In the genomic region with DNA sequence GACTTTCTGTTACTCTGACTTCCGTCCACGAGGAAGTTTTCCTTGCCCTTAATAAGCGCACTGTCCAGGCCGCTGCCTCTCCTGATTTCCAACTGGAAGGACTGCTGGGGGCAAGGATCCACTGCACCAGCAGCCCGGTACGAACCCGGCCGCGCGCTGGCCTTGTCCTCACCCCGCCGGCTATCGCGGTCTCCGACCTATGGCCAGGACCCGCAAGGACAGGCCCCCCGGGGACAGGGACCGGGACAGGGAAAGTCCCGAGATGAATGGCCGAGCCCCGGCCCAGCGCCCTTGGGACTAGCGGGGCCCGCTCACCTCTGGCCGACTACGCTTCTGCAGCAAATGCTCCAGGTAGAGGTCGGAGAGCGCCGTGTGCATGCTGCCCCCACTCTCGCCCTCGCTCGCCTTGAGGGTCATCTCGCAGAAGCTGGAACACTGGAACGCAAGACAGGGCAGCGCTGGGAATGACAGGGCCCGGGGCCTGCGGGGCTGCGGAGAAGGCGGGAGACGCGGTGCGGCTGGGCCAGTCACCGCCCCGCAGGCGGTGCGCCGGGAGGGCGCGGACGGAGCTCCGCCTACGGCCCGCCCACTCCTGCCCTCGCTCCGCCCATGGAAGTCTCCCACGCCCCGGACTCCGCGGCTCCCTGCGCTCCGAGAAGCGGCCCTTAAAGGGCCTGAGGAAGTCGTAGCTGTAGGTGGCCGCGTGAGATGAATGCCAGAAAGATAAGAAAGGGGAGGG, we compare ENCODE assay signal across 8 cellular contexts. TPM values are rescaled to one million over a fixed set of nuclear protein-coding genes. Genes with fewer than 3 reads are reported as not detected.
DNase-seq lines count a peak whose midpoint lies in the region; ATAC-seq and TF ChIP-seq lines count a peak whose summit lies in the region.

A gene (minus strand): TSS at position 529 of the 739 bp plus-strand sequence. CDS start 112 bp downstream, at position 417.

- H3F3A ChIP-seq in neural progenitor cell (ENCODE audit: low read depth), result peaks cover 3% of the 10 kb centered on the region

- peaks cover 8% of the 10 kb centered on the region for H4K20me1 ChIP-seq in neural progenitor cell (ENCODE audit: low read depth)

- ATAC-seq in RWPE2 (ENCODE audit: low read depth) (peak; percentile 97), foreskin keratinocyte (peak; percentile 98)

- no peak within 1 kb of the TSS for H3K27ac Mint-ChIP-seq in neural progenitor cell

- H3K4me1 Mint-ChIP-seq in neural progenitor cell, result peaks cover 28% of the 10 kb centered on the region

- H3K79me2 ChIP-seq in neural progenitor cell (ENCODE audit: low read depth), result no peaks in the 10 kb centered on the region

- H3K9me3 Mint-ChIP-seq in neural progenitor cell, result peaks cover 32% of the 10 kb centered on the region

- peak within 1 kb of the TSS; percentile 59 for H2AFZ ChIP-seq in neural progenitor cell (replicated peaks)

- no peaks in the 10 kb centered on the region for H3K4me1 ChIP-seq in RWPE2 (ENCODE audit: insufficient read depth, poor library complexity, severe bottlenecking)
- H3K4me1 ChIP-seq in foreskin keratinocyte, result no peaks in the 10 kb centered on the region
- no peaks in the 10 kb centered on the region for H3K4me1 ChIP-seq in neural progenitor cell
- H3K4me1 ChIP-seq in stomach smooth muscle (ENCODE audit: control insufficient read depth, insufficient read depth, low read length), result peaks cover 11% of the 10 kb centered on the region

- DNase-seq in D341Med (ENCODE audit: low spot score) (peak; percentile 94), GM20000 (ENCODE audit: low spot score) (peak; percentile 88), HT1080 (ENCODE audit: low read depth) (peak; percentile 74), RWPE2 (ENCODE audit: low spot score) (peak; percentile 50), activated gamma-delta T cell treated with Interleukin-2 at 50 U/mL for 16 hours (peak; percentile 60), foreskin keratinocyte (peak in 1 of 2 donors; percentile 44), neural progenitor cell (ENCODE audit: low spot score) (peak; percentile 78)

- peak within 1 kb of the TSS; percentile 81 for H3K4me2 ChIP-seq in neural progenitor cell

- H3K4me3 ChIP-seq in RWPE2 (ENCODE audit: severe bottlenecking) (peak within 1 kb of the TSS; percentile 55), neural progenitor cell (peak within 1 kb of the TSS; percentile 55), stomach smooth muscle (ENCODE audit: low read length in 2 of 2) (peak within 1 kb of the TSS; percentile 62 to 77)

- TF ChIP-seq CTCF in GM20000 (IDR thresholded peaks at IDR 0.05; ENCODE audit: extremely low read depth, missing control alignments), result no peak
- TF ChIP-seq CTCF in RWPE2 (IDR thresholded peaks at IDR 0.05; ENCODE audit: poor library complexity, severe bottlenecking), result no peak
- TF ChIP-seq CTCF in foreskin keratinocyte (conservative IDR thresholded peaks at IDR 0.05), result no peak
- no peak for TF ChIP-seq CTCF in neural progenitor cell (IDR thresholded peaks at IDR 0.05)

- H3K27me3 Mint-ChIP-seq in neural progenitor cell (ENCODE audit: insufficient read depth, low read depth), result peaks cover 9% of the 10 kb centered on the region

- no peaks in the 10 kb centered on the region for H3K9me3 ChIP-seq in RWPE2 (ENCODE audit: severe bottlenecking)
- H3K9me3 ChIP-seq in neural progenitor cell (ENCODE audit: low read depth), result peaks cover 7% of the 10 kb centered on the region
- H3K9me3 ChIP-seq in stomach smooth muscle (ENCODE audit: control insufficient read depth in 2 of 2, low read length in 2 of 2), result no peaks in the 10 kb centered on the region

- peak within 1 kb of the TSS; percentile 84 for H3K4me3 Mint-ChIP-seq in neural progenitor cell

- H3K36me3 Mint-ChIP-seq in neural progenitor cell, result no peaks in the 10 kb centered on the region

- no peak within 1 kb of the TSS for H3K27ac ChIP-seq in RWPE2 (ENCODE audit: poor library complexity, severe bottlenecking)
- no peak within 1 kb of the TSS for H3K27ac ChIP-seq in foreskin keratinocyte
- H3K27ac ChIP-seq in neural progenitor cell, result no peak within 1 kb of the TSS
- peak within 1 kb of the TSS; percentile 62 for H3K27ac ChIP-seq in stomach smooth muscle (ENCODE audit: low read length)

- H3K9ac ChIP-seq in neural progenitor cell, result no peak within 1 kb of the TSS
- peak within 1 kb of the TSS; percentile 62 to 64 for H3K9ac ChIP-seq in stomach smooth muscle (ENCODE audit: low read length in 2 of 2)

- H3K27me3 ChIP-seq in RWPE2 (ENCODE audit: insufficient read depth, poor library complexity, severe bottlenecking) (no peaks in the 10 kb centered on the region), foreskin keratinocyte (no peaks in the 10 kb centered on the region), neural progenitor cell (peaks cover 78% of the 10 kb centered on the region), stomach smooth muscle (ENCODE audit: control insufficient read depth in 1 of 2, insufficient read depth in 2 of 2, low read length in 2 of 2) (no peaks in the 10 kb centered on the region)

- H3K36me3 ChIP-seq in RWPE2 (ENCODE audit: low read depth) (no peaks in the 10 kb centered on the region), neural progenitor cell (no peaks in the 10 kb centered on the region), stomach smooth muscle (ENCODE audit: control insufficient read depth in 2 of 2, insufficient read depth in 2 of 2, low read length in 2 of 2) (no peaks in the 10 kb centered on the region)

RNA-seq across cellular contexts. Expression of the gene that starts here (rescaled TPM):
- 17.4 and 21.6 TPM in 2 replicates for total RNA-seq in HT1080 (2014; rRNA removed; shearing (Covaris generic))
- 17.3 and 18.3 TPM in 2 replicates for polyA plus RNA-seq in HT1080 (2015; cell fraction: cytosol; rRNA removed)
- 30.3 and 35.9 TPM in 2 replicates for polyA plus RNA-seq in HT1080 (2015; cell fraction: nucleus; rRNA removed)
- total RNA-seq in foreskin keratinocyte, result 8.6 and 9.0 TPM in 2 replicates
- 7.5 and 7.6 TPM in 2 replicates for polyA plus RNA-seq in foreskin keratinocyte
- total RNA-seq in neural progenitor cell (ENCODE audit: low replicate concordance), result 0.28 TPM in 1 of 2 replicates, not detected in the other

Comparison
In these comparisons a context has a peak if more than half of its experiments do, and no peak if none do; other contexts are left out.
1. Peak in DNase-seq, H3K4me3 ChIP-seq and H3K4me2 ChIP-seq in neural progenitor cell; RNA of the gene not detected or under 1 TPM.